Comparison of ENCODE assay signal across 3 cellular contexts in genomic region chr5:801055-801454, GRCh38. TPM values are rescaled to one million over a fixed set of nuclear protein-coding genes. Genes with fewer than 3 reads are reported as not detected.
"Had no signal": no experiment of that assay in that cellular context is flagged by ENCODE, and none has a peak within 500 bp of the region (broad histone marks: within the 10 kb centered on the region; RNA-seq: fewer than 3 reads in every experiment).

No MANE protein-coding gene starts in this region.

RNA-seq across cellular contexts. Expression of gene ZDHHC11B, which starts 16.5 kb away (rescaled TPM):
- total RNA-seq: dermis microvascular lymphatic vessel endothelial cell, renal cortical epithelial cell had no signal
- polyA plus RNA-seq: fibroblast of lung had no signal
